18 cellular contexts compared by ENCODE assay signal in genomic region chr11:83744620-83745192, GRCh38.
"Had no signal": no experiment of that assay in that cellular context is flagged by ENCODE, and none has a peak within 500 bp of the region (broad histone marks: within the 10 kb centered on the region; RNA-seq: fewer than 3 reads in every experiment).

No MANE protein-coding gene starts in this region.

- H3K9me3 ChIP-seq: psoas muscle, testis, upper lobe of right lung, vagina had no signal

- H3K4me1 ChIP-seq: psoas muscle, spleen, testis, tibial nerve, upper lobe of right lung, vagina had no signal

- H3K36me3 ChIP-seq: spleen, tibial nerve, upper lobe of right lung, vagina had no signal

- H3K27ac ChIP-seq: psoas muscle, spleen, testis, tibial nerve, upper lobe of right lung, vagina had no signal

- ATAC-seq: naive thymus-derived CD4-positive, alpha-beta T cell; psoas muscle; sciatic nerve; stimulated activated memory B cell treated with anti-CD40 and anti-IgM and Interleukin-4, amounts not matched to agents 10 μg/mL and 1 μg/mL and 100 μg/mL, for 72 hours; upper lobe of right lung had no signal

- H3K4me3 ChIP-seq: psoas muscle, spleen, testis, tibial nerve, upper lobe of right lung, vagina had no signal

- H3K27me3 ChIP-seq: spleen, testis, tibial nerve, upper lobe of right lung, vagina had no signal

- DNase-seq: effector memory CD4-positive, alpha-beta T cell; foreskin melanocyte; hippocampal formation; mesendoderm; naive thymus-derived CD4-positive, alpha-beta T cell; nephron progenitor cell; psoas muscle; retina; spleen; stimulated activated CD4-positive, alpha-beta T cell treated with anti-CD3 and anti-CD28 coated beads, Interleukin-15, amount 100 ng/mL, for 24 hours; stimulated activated CD4-positive, alpha-beta T cell treated with anti-CD3 and anti-CD28 coated beads, Interleukin-1b, Interleukin-23, amount 100 ng/mL, for 48 hours; stimulated activated CD4-positive, alpha-beta T cell treated with anti-CD3 and anti-CD28 coated beads, Interleukin-4, amount 100 ng/mL, for 24 hours; testis; upper lobe of right lung had no signal
